In the genomic region with DNA sequence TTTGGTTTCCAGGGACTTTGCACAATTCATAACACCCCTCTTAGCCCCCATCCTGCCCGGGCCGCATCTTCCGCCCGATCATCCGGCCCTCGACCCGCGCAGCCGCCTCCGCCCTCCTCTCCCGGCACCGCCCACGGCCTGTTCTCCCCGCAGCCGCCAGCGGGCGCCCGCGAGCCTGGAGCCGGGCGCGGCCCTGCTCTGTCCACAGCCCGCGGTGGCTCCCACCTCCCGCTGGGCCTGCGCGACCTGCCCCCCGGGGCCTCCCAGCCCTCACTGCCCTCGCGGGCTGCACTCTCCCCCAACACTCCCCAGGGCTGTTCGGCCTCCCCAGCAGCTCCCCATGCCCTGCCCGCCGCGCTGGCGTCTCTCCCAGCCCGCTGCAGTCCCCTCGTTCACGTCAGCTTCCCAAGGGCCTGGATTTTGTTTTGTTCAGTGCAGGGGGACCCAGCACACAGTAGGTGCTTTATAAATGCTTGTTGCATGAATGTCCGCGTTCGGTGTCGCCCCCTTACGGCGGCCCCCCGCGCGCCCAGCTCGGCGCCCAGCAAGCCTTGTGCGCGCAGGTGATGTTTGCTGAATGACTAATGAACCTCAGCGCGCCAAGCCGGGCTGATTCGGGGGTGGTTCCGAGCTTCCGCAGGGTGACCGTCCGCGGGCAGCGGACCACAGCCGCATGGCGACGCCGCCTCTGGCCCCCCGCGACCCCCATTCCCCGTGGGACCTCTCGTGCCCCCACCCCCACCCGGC, we compare ENCODE assay signal across 1 cellular context.
TF ChIP-seq lines count a peak whose summit lies in the region.

No MANE protein-coding gene starts in this region.

TF ChIP-seq in HepG2, 621 proteins besides CTCF, POLR2A, EP300 and RAD21 (continued from another document and continues in another):
- TF ChIP-seq ZNF672 (CRISPR knock-in tag; IDR thresholded peaks at IDR 0.05), result peak; percentile 72; the same call in 1 of the 2 replicates
- TF ChIP-seq TMF1 (CRISPR knock-in tag; IDR thresholded peaks at IDR 0.05; ENCODE audit: low read depth), result no peak
- peak; percentile 48 for TF ChIP-seq SALL1 (CRISPR knock-in tag; IDR thresholded peaks at IDR 0.05)
- no peak for TF ChIP-seq CEBPB (IDR thresholded peaks at IDR 0.05; ENCODE audit: borderline replicate concordance, low read depth, low read length)
- no peak; the same call in 1 of the 2 replicates for TF ChIP-seq NCOA2 (CRISPR knock-in tag; IDR thresholded peaks at IDR 0.05)
- 0 out of 2 replicates have a peak, but pooled peaks have one; percentile 50 for TF ChIP-seq KLF9 (CRISPR knock-in tag; IDR thresholded peaks at IDR 0.05; ENCODE audit: low read depth)
- no peak for TF ChIP-seq SMC3 (IDR thresholded peaks at IDR 0.05; ENCODE audit: low read length)
- no peak for TF ChIP-seq GATA4 (IDR thresholded peaks at IDR 0.05; ENCODE audit: borderline replicate concordance, low read depth)
- TF ChIP-seq, protein P1, sequence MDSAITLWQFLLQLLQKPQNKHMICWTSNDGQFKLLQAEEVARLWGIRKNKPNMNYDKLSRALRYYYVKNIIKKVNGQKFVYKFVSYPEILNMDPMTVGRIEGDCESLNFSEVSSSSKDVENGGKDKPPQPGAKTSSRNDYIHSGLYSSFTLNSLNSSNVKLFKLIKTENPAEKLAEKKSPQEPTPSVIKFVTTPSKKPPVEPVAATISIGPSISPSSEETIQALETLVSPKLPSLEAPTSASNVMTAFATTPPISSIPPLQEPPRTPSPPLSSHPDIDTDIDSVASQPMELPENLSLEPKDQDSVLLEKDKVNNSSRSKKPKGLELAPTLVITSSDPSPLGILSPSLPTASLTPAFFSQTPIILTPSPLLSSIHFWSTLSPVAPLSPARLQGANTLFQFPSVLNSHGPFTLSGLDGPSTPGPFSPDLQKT (CRISPR knock-in tag; IDR thresholded peaks at IDR 0.05; ENCODE audit: borderline replicate concordance), result no peak
- TF ChIP-seq, protein P2, sequence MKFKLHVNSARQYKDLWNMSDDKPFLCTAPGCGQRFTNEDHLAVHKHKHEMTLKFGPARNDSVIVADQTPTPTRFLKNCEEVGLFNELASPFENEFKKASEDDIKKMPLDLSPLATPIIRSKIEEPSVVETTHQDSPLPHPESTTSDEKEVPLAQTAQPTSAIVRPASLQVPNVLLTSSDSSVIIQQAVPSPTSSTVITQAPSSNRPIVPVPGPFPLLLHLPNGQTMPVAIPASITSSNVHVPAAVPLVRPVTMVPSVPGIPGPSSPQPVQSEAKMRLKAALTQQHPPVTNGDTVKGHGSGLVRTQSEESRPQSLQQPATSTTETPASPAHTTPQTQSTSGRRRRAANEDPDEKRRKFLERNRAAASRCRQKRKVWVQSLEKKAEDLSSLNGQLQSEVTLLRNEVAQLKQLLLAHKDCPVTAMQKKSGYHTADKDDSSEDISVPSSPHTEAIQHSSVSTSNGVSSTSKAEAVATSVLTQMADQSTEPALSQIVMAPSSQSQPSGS (CRISPR knock-in tag; IDR thresholded peaks at IDR 0.05), result no peak
- TF ChIP-seq, protein P3, sequence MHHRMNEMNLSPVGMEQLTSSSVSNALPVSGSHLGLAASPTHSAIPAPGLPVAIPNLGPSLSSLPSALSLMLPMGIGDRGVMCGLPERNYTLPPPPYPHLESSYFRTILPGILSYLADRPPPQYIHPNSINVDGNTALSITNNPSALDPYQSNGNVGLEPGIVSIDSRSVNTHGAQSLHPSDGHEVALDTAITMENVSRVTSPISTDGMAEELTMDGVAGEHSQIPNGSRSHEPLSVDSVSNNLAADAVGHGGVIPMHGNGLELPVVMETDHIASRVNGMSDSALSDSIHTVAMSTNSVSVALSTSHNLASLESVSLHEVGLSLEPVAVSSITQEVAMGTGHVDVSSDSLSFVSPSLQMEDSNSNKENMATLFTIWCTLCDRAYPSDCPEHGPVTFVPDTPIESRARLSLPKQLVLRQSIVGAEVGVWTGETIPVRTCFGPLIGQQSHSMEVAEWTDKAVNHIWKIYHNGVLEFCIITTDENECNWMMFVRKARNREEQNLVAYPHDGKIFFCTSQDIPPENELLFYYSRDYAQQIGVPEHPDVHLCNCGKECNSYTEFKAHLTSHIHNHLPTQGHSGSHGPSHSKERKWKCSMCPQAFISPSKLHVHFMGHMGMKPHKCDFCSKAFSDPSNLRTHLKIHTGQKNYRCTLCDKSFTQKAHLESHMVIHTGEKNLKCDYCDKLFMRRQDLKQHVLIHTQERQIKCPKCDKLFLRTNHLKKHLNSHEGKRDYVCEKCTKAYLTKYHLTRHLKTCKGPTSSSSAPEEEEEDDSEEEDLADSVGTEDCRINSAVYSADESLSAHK (CRISPR knock-in tag; IDR thresholded peaks at IDR 0.05; ENCODE audit: borderline replicate concordance), result no peak
- TF ChIP-seq, protein P4, sequence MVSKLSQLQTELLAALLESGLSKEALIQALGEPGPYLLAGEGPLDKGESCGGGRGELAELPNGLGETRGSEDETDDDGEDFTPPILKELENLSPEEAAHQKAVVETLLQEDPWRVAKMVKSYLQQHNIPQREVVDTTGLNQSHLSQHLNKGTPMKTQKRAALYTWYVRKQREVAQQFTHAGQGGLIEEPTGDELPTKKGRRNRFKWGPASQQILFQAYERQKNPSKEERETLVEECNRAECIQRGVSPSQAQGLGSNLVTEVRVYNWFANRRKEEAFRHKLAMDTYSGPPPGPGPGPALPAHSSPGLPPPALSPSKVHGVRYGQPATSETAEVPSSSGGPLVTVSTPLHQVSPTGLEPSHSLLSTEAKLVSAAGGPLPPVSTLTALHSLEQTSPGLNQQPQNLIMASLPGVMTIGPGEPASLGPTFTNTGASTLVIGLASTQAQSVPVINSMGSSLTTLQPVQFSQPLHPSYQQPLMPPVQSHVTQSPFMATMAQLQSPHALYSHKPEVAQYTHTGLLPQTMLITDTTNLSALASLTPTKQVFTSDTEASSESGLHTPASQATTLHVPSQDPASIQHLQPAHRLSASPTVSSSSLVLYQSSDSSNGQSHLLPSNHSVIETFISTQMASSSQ (IDR thresholded peaks at IDR 0.05; ENCODE audit: low read depth), result no peak
- TF ChIP-seq, protein P4 (CRISPR knock-in tag; IDR thresholded peaks at IDR 0.05; ENCODE audit: borderline replicate concordance), result no peak
- TF ChIP-seq CHD4 (IDR thresholded peaks at IDR 0.05; ENCODE audit: borderline replicate concordance, low read length), result no peak
- 0 out of 2 replicates have a peak, but pooled peaks have one; percentile 78 for TF ChIP-seq ZNF234 (CRISPR knock-in tag; conservative IDR thresholded peaks at IDR 0.05)
- TF ChIP-seq KLF15 (CRISPR knock-in tag; IDR thresholded peaks at IDR 0.05; ENCODE audit: borderline replicate concordance), result no peak
- TF ChIP-seq ZNF350 (CRISPR knock-in tag; IDR thresholded peaks at IDR 0.05; ENCODE audit: borderline replicate concordance, low read depth), result 0 out of 2 replicates have a peak, but pooled peaks have one; percentile 23
- TF ChIP-seq ISX (CRISPR knock-in tag; conservative IDR thresholded peaks at IDR 0.05), result no peak
- TF ChIP-seq, protein P5, sequence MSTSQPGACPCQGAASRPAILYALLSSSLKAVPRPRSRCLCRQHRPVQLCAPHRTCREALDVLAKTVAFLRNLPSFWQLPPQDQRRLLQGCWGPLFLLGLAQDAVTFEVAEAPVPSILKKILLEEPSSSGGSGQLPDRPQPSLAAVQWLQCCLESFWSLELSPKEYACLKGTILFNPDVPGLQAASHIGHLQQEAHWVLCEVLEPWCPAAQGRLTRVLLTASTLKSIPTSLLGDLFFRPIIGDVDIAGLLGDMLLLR (CRISPR knock-in tag; IDR thresholded peaks at IDR 0.05), result no peak
- no peak for TF ChIP-seq CHD2 (IDR thresholded peaks at IDR 0.05; ENCODE audit: low read depth, low read length)
- no peak for TF ChIP-seq RFXAP (CRISPR knock-in tag; IDR thresholded peaks at IDR 0.05; ENCODE audit: borderline replicate concordance)
- no peak for TF ChIP-seq HMG20A (CRISPR knock-in tag; IDR thresholded peaks at IDR 0.05; ENCODE audit: borderline replicate concordance)
- TF ChIP-seq, protein P6, sequence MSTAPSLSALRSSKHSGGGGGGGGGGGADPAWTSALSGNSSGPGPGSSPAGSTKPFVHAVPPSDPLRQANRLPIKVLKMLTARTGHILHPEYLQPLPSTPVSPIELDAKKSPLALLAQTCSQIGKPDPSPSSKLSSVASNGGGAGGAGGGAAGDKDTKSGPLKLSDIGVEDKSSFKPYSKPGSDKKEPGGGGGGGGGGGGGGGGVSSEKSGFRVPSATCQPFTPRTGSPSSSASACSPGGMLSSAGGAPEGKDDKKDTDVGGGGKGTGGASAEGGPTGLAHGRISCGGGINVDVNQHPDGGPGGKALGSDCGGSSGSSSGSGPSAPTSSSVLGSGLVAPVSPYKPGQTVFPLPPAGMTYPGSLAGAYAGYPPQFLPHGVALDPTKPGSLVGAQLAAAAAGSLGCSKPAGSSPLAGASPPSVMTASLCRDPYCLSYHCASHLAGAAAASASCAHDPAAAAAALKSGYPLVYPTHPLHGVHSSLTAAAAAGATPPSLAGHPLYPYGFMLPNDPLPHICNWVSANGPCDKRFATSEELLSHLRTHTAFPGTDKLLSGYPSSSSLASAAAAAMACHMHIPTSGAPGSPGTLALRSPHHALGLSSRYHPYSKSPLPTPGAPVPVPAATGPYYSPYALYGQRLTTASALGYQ (CRISPR knock-in tag; IDR thresholded peaks at IDR 0.05), result 0 out of 2 replicates have a peak, but pooled peaks have one; percentile 26
- no peak for TF ChIP-seq ZNF136 (CRISPR knock-in tag; IDR thresholded peaks at IDR 0.05; ENCODE audit: low read depth)
- peak; percentile 91 for TF ChIP-seq ZMYM3 (CRISPR knock-in tag; IDR thresholded peaks at IDR 0.05)
- TF ChIP-seq ZNF292 (CRISPR knock-in tag; IDR thresholded peaks at IDR 0.05; ENCODE audit: borderline replicate concordance, low read depth), result no peak
- TF ChIP-seq, protein P7, sequence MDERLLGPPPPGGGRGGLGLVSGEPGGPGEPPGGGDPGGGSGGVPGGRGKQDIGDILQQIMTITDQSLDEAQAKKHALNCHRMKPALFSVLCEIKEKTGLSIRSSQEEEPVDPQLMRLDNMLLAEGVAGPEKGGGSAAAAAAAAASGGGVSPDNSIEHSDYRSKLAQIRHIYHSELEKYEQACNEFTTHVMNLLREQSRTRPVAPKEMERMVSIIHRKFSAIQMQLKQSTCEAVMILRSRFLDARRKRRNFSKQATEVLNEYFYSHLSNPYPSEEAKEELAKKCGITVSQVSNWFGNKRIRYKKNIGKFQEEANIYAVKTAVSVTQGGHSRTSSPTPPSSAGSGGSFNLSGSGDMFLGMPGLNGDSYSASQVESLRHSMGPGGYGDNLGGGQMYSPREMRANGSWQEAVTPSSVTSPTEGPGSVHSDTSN (CRISPR knock-in tag; IDR thresholded peaks at IDR 0.05), result no peak
- peak; percentile 64 for TF ChIP-seq PHF21A (CRISPR knock-in tag; IDR thresholded peaks at IDR 0.05)
- TF ChIP-seq, protein P8, sequence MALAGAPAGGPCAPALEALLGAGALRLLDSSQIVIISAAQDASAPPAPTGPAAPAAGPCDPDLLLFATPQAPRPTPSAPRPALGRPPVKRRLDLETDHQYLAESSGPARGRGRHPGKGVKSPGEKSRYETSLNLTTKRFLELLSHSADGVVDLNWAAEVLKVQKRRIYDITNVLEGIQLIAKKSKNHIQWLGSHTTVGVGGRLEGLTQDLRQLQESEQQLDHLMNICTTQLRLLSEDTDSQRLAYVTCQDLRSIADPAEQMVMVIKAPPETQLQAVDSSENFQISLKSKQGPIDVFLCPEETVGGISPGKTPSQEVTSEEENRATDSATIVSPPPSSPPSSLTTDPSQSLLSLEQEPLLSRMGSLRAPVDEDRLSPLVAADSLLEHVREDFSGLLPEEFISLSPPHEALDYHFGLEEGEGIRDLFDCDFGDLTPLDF (CRISPR knock-in tag; IDR thresholded peaks at IDR 0.05), result no peak
- TF ChIP-seq ZNF766 (CRISPR knock-in tag; IDR thresholded peaks at IDR 0.05; ENCODE audit: borderline replicate concordance), result 0 out of 2 replicates have a peak, but pooled peaks have one; percentile 54
- no peak for TF ChIP-seq SMAD3 (CRISPR knock-in tag; IDR thresholded peaks at IDR 0.05)
- TF ChIP-seq KDM1A (CRISPR knock-in tag; IDR thresholded peaks at IDR 0.05), result peak; percentile 71
- peak; percentile 16; the same call in 1 of the 2 replicates for TF ChIP-seq ZNF143 (CRISPR knock-in tag; IDR thresholded peaks at IDR 0.05)
- TF ChIP-seq ATAD3A (CRISPR knock-in tag; IDR thresholded peaks at IDR 0.05), result no peak
- no peak for TF ChIP-seq AHR (CRISPR knock-in tag; IDR thresholded peaks at IDR 0.05)
- no peak for TF ChIP-seq ZNF367 (CRISPR knock-in tag; IDR thresholded peaks at IDR 0.05; ENCODE audit: borderline replicate concordance)
- no peak for TF ChIP-seq SKI (IDR thresholded peaks at IDR 0.05; ENCODE audit: partially characterized antibody)
- TF ChIP-seq, protein P9, sequence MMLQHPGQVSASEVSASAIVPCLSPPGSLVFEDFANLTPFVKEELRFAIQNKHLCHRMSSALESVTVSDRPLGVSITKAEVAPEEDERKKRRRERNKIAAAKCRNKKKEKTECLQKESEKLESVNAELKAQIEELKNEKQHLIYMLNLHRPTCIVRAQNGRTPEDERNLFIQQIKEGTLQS (CRISPR knock-in tag; IDR thresholded peaks at IDR 0.05), result no peak
- no peak for TF ChIP-seq ZNF549 (CRISPR knock-in tag; IDR thresholded peaks at IDR 0.05)
- TF ChIP-seq, protein P10, sequence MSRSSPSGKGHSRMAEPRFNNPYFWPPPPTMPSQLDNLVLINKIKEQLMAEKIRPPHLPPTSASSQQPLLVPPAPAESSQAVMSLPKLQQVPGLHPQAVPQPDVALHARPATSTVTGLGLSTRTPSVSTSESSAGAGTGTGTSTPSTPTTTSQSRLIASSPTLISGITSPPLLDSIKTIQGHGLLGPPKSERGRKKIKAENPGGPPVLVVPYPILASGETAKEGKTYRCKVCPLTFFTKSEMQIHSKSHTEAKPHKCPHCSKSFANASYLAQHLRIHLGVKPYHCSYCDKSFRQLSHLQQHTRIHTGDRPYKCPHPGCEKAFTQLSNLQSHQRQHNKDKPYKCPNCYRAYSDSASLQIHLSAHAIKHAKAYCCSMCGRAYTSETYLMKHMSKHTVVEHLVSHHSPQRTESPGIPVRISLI (CRISPR knock-in tag; IDR thresholded peaks at IDR 0.05; ENCODE audit: borderline replicate concordance), result no peak
- peak; percentile 84; the same call in 1 of the 2 replicates for TF ChIP-seq ZSCAN31 (CRISPR knock-in tag; IDR thresholded peaks at IDR 0.05; ENCODE audit: low read depth)
- TF ChIP-seq ZNF567 (CRISPR knock-in tag; IDR thresholded peaks at IDR 0.05; ENCODE audit: borderline replicate concordance), result 0 out of 2 replicates have a peak, but pooled peaks have one; percentile 44
- no peak for TF ChIP-seq ZNF546 (CRISPR knock-in tag; conservative IDR thresholded peaks at IDR 0.05)
- TF ChIP-seq RORA (CRISPR knock-in tag; IDR thresholded peaks at IDR 0.05), result no peak
- TF ChIP-seq ETV6 (CRISPR knock-in tag; conservative IDR thresholded peaks at IDR 0.05), result no peak; the same call in 1 of the 2 replicates
- TF ChIP-seq ZFP82 (CRISPR knock-in tag; IDR thresholded peaks at IDR 0.05; ENCODE audit: borderline replicate concordance), result no peak
